ENCODE assay signal across 1 cellular context in genomic region chr10:68106656-68107055, GRCh38.
TF ChIP-seq lines count a peak whose summit lies in the region.

No MANE protein-coding gene starts in this region.

TF ChIP-seq in HEK293, 187 proteins besides CTCF, POLR2A, EP300 and RAD21 (continued from another document):
- TF ChIP-seq ZNF639 (tag by site-specific recombination; IDR thresholded peaks at IDR 0.05) = peak; percentile 91
- peak; percentile 80; the same call in 1 of the 2 replicates for TF ChIP-seq TSHZ1 (tag by site-specific recombination; IDR thresholded peaks at IDR 0.05; ENCODE audit: borderline replicate concordance)
- peak; percentile 72; the same call in 1 of the 2 replicates for TF ChIP-seq OSR2 (tag by site-specific recombination; IDR thresholded peaks at IDR 0.05)
- TF ChIP-seq FEZF1 (tag by site-specific recombination; IDR thresholded peaks at IDR 0.05) = peak; percentile 66
- no peak for TF ChIP-seq SALL2 (tag by site-specific recombination; IDR thresholded peaks at IDR 0.05; ENCODE audit: borderline replicate concordance)
- peak; percentile 59; the same call in 1 of the 2 replicates for TF ChIP-seq ZXDB (tag by site-specific recombination; IDR thresholded peaks at IDR 0.05)
- TF ChIP-seq PRDM6 (tag by site-specific recombination; IDR thresholded peaks at IDR 0.05) = peak; percentile 84
- peak; percentile 62; the same call in 1 of the 2 replicates for TF ChIP-seq PRDM10 (tag by site-specific recombination; IDR thresholded peaks at IDR 0.05)
- TF ChIP-seq WT1 (tag by site-specific recombination; IDR thresholded peaks at IDR 0.05) = peak; percentile 62
